ENCODE assay signal across 1 cellular context in the genomic region with DNA sequence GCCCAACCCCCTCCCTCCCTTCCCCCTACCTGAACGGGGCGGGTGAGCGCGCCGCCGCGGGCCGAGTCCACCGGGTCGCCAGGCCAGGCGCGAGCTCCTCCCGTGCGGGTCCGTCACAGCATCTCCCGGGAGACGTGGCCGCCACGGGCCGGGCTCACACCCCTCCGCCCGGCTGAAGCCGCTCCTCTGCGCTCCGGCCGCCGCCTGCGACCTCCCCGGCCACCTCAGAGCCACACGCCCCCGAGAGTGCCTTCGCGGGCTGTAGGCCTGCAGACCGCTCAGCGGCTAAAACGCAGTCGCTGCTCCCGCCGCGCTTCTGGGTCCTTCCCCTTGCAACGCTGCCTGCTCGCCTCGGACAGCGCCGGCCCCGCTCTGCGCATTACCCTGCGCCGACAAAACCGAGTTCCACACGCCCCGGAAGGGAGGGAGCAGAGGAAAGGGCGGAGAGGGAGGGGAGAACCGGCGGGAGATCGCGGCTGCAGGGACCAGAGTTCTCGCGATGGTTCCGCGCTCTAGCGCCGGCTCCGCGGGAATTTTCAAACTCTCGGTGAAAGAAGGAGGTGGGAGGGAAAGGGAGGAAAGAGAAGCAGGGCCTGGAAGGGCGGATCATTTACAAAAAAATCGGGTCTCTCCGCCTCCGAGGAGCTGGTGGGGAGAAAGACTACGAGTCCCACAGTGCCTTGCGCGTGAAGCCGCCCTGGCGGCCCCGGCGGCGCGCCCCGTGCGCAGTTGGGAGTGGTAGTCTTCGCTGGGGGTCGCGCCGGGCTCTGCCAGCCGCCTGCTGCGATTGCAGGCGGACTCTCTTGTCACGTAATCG.
TF ChIP-seq lines count a peak whose summit lies in the region.

TSS of gene AHCTF1 (minus strand) at position 400 of the 817 bp plus-strand sequence. CDS start 13,578 bp downstream, outside the sequence.

TF ChIP-seq in HepG2, 621 proteins besides CTCF, POLR2A, EP300 and RAD21 (continued from another document and continues in another):
- TF ChIP-seq ZNF318 (CRISPR knock-in tag; IDR thresholded peaks at IDR 0.05), result peak; percentile 81; the same call in 1 of the 2 replicates
- TF ChIP-seq ZNF431 (CRISPR knock-in tag; IDR thresholded peaks at IDR 0.05; ENCODE audit: borderline replicate concordance, low read depth), result no peak
- peak; percentile 71 for TF ChIP-seq SP4 (CRISPR knock-in tag; IDR thresholded peaks at IDR 0.05)
- TF ChIP-seq ZNF296 (CRISPR knock-in tag; conservative IDR thresholded peaks at IDR 0.05), result no peak
- TF ChIP-seq JUNB (CRISPR knock-in tag; IDR thresholded peaks at IDR 0.05; ENCODE audit: borderline replicate concordance), result no peak
- no peak for TF ChIP-seq NPAS2 (CRISPR knock-in tag; IDR thresholded peaks at IDR 0.05; ENCODE audit: borderline replicate concordance)
- peak; percentile 50; the same call in 1 of the 2 replicates for TF ChIP-seq SP5 (CRISPR knock-in tag; IDR thresholded peaks at IDR 0.05; ENCODE audit: borderline replicate concordance, low read depth)
- TF ChIP-seq TFDP2 (CRISPR knock-in tag; IDR thresholded peaks at IDR 0.05), result peak; percentile 99
- TF ChIP-seq, protein P1, sequence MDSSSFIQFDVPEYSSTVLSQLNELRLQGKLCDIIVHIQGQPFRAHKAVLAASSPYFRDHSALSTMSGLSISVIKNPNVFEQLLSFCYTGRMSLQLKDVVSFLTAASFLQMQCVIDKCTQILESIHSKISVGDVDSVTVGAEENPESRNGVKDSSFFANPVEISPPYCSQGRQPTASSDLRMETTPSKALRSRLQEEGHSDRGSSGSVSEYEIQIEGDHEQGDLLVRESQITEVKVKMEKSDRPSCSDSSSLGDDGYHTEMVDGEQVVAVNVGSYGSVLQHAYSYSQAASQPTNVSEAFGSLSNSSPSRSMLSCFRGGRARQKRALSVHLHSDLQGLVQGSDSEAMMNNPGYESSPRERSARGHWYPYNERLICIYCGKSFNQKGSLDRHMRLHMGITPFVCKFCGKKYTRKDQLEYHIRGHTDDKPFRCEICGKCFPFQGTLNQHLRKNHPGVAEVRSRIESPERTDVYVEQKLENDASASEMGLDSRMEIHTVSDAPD (CRISPR knock-in tag; IDR thresholded peaks at IDR 0.05), result 0 out of 2 replicates have a peak, but pooled peaks have one; percentile 8
- TF ChIP-seq JUN (CRISPR knock-in tag; IDR thresholded peaks at IDR 0.05), result no peak
- TF ChIP-seq FOSL1 (CRISPR knock-in tag; IDR thresholded peaks at IDR 0.05; ENCODE audit: borderline replicate concordance), result no peak
- TF ChIP-seq NFYB (CRISPR knock-in tag; IDR thresholded peaks at IDR 0.05), result no peak
- TF ChIP-seq ATF6 (CRISPR knock-in tag; conservative IDR thresholded peaks at IDR 0.05), result no peak
- TF ChIP-seq MED1 (CRISPR knock-in tag; IDR thresholded peaks at IDR 0.05), result peak; percentile 77
- TF ChIP-seq, protein P2, sequence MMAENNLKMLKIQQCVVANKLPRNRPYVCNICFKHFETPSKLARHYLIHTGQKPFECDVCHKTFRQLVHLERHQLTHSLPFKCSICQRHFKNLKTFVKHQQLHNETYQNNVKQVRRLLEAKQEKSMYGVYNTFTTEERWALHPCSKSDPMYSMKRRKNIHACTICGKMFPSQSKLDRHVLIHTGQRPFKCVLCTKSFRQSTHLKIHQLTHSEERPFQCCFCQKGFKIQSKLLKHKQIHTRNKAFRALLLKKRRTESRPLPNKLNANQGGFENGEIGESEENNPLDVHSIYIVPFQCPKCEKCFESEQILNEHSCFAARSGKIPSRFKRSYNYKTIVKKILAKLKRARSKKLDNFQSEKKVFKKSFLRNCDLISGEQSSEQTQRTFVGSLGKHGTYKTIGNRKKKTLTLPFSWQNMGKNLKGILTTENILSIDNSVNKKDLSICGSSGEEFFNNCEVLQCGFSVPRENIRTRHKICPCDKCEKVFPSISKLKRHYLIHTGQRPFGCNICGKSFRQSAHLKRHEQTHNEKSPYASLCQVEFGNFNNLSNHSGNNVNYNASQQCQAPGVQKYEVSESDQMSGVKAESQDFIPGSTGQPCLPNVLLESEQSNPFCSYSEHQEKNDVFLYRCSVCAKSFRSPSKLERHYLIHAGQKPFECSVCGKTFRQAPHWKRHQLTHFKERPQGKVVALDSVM (CRISPR knock-in tag; IDR thresholded peaks at IDR 0.05), result peak; percentile 64
- no peak for TF ChIP-seq ZFP1 (CRISPR knock-in tag; IDR thresholded peaks at IDR 0.05)
- no peak for TF ChIP-seq ZBTB10 (CRISPR knock-in tag; IDR thresholded peaks at IDR 0.05; ENCODE audit: borderline replicate concordance)
- TF ChIP-seq SATB2 (CRISPR knock-in tag; IDR thresholded peaks at IDR 0.05), result no peak
- TF ChIP-seq ZNF33B (CRISPR knock-in tag; IDR thresholded peaks at IDR 0.05), result peak; percentile 34
- TF ChIP-seq RBM22 (optimal IDR thresholded peaks at IDR 0.05; ENCODE audit: low read length), result no peak
- TF ChIP-seq, protein P3, sequence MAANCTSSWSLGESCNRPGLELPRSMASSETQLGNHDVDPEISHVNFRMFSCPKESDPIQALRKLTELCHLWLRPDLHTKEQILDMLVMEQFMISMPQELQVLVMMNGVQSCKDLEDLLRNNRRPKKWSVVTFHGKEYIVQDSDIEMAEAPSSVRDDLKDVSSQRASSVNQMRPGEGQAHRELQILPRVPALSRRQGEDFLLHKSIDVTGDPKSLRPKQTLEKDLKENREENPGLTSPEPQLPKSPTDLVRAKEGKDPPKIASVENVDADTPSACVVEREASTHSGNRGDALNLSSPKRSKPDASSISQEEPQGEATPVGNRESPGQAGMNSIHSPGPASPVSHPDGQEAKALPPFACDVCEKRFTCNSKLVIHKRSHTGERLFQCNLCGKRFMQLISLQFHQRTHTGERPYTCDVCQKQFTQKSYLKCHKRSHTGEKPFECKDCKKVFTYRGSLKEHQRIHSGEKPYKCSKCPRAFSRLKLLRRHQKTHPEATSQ (CRISPR knock-in tag; IDR thresholded peaks at IDR 0.05; ENCODE audit: borderline replicate concordance), result peak; percentile 88; the same call in 1 of the 2 replicates
- TF ChIP-seq KAT7 (CRISPR knock-in tag; IDR thresholded peaks at IDR 0.05; ENCODE audit: borderline replicate concordance), result peak; percentile 77; the same call in 1 of the 2 replicates
- TF ChIP-seq ZNF619 (CRISPR knock-in tag; IDR thresholded peaks at IDR 0.05), result peak; percentile 88; the same call in 1 of the 2 replicates
- TF ChIP-seq ARHGAP35 (CRISPR knock-in tag; IDR thresholded peaks at IDR 0.05; ENCODE audit: borderline replicate concordance), result no peak; the same call in 1 of the 2 replicates
- TF ChIP-seq ZNF326 (CRISPR knock-in tag; IDR thresholded peaks at IDR 0.05; ENCODE audit: borderline replicate concordance), result no peak
- TF ChIP-seq CEBPG (CRISPR knock-in tag; IDR thresholded peaks at IDR 0.05), result peak; percentile 51; the same call in 1 of the 2 replicates
- peak; percentile 50 for TF ChIP-seq PRPF4 (IDR thresholded peaks at IDR 0.05; ENCODE audit: low read depth, low read length, poor library complexity, severe bottlenecking)
- TF ChIP-seq ARID3A (IDR thresholded peaks at IDR 0.05; ENCODE audit: low read depth, low read length), result no peak
- TF ChIP-seq HCFC1 (IDR thresholded peaks at IDR 0.05; ENCODE audit: low read depth, low read length), result peak; percentile 97
